15 cellular contexts compared by ENCODE assay signal in the genomic region with DNA sequence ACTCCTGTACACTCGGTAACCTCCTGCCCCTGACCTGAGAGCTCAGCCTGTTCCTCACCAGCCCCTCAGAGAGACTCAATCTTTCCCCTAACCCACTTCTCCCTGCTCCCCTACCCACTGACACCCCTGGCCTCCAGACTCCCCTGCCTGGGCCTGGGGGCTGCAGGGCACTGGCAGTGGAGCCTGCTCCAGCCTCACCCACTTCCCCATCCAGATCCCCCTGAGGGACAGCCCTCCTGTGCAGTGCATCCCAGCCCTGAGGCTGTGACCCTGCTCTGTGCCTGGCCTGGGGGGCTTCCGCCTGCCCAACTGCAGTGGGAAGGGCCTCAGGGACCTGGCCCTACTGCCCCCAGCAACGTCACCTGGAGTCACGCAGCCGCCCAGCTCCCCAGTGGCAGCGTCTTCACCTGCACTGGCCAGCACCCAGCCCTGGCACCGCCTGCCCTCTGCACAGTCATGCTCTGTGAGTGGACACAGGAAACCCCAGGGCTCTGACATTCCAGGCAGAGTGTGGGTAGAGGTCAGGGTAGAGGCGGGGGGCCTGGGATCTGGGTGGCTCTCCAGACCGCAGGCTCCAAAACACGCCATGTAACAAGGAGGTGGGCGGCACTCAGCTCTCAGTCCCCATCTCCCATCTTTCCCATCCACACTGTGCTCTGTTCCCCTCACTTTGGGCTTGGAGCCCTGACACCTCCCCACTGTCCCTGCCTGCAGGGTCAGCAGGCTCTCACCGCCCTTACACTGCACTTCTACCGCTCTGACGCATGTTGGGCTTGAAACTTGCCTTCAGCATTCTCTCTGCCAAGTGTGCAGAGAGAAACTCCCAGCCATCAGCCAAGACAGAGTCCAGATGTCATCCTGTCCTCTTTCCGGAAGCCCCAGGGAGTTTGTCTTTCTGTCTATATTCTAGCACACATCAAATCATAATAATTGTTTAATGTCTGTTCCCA. TPM values are rescaled to one million over a fixed set of nuclear protein-coding genes. Genes with fewer than 3 reads are reported as not detected.
DNase-seq lines count a peak whose midpoint lies in the region; ATAC-seq and TF ChIP-seq lines count a peak whose summit lies in the region.
"Had no signal": no experiment of that assay in that cellular context is flagged by ENCODE, and none has a peak within 500 bp of the region (broad histone marks: within the 10 kb centered on the region; RNA-seq: fewer than 3 reads in every experiment).

No MANE protein-coding gene starts in this region.

- 42% methylated on average over 9 of the region's 15 CpGs for WGBS in suprapubic skin

- H3K27ac ChIP-seq in lower lobe of right lung (no peak overlapping the region), suprapubic skin (peak overlapping the region; percentile 63)

- H3K4me3 Mint-ChIP-seq in endothelial cell (ENCODE audit: unreplicated experiment), result peak overlapping the region; percentile 30
- H3K4me3 Mint-ChIP-seq: activated T-cell treated with anti-CD3 and anti-CD28 coated beads, Interleukin-2, amount 50 U/mL, for 72 hours; HFFc6 had no signal

- TF ChIP-seq CTCF in endothelial cell (IDR thresholded peaks at IDR 0.05; ENCODE audit: unreplicated experiment), result no peak
- no peak for TF ChIP-seq CTCF in lower lobe of right lung (IDR thresholded peaks at IDR 0.05)
- no peak for TF ChIP-seq CTCF in suprapubic skin (IDR thresholded peaks at IDR 0.05)

- no peak for TF ChIP-seq EP300 in suprapubic skin (IDR thresholded peaks at IDR 0.05)

- H3K36me3 ChIP-seq in lower lobe of right lung, result no peaks in the 10 kb centered on the region
- no peaks in the 10 kb centered on the region for H3K36me3 ChIP-seq in suprapubic skin

- intact Hi-C loops in lower lobe of right lung (cut with DNase I), result no loop called here

- H3K27me3 Mint-ChIP-seq in endothelial cell (ENCODE audit: unreplicated experiment), result peaks cover 9% of the 10 kb centered on the region

- H3K4me3 ChIP-seq in lower lobe of right lung (no peak overlapping the region), suprapubic skin (no peak overlapping the region)
- H3K4me3 ChIP-seq: lung had no signal

- no peak for TF ChIP-seq POLR2A in suprapubic skin (IDR thresholded peaks at IDR 0.05)

- H3K27ac Mint-ChIP-seq in endothelial cell (ENCODE audit: unreplicated experiment), result peak overlapping the region; percentile 9
- H3K27ac Mint-ChIP-seq: activated T-cell treated with anti-CD3 and anti-CD28 coated beads, Interleukin-2, amount 50 U/mL, for 72 hours; HFFc6 had no signal

- H3K9me3 ChIP-seq in lower lobe of right lung (no peaks in the 10 kb centered on the region), suprapubic skin (no peaks in the 10 kb centered on the region)
- H3K9me3 ChIP-seq: Caco-2 had no signal

- H3K4me1 ChIP-seq in lower lobe of right lung (no peaks in the 10 kb centered on the region), suprapubic skin (peaks cover 36% of the 10 kb centered on the region)
- H3K4me1 ChIP-seq: Caco-2 had no signal

- peaks cover 15% of the 10 kb centered on the region for H3K36me3 Mint-ChIP-seq in endothelial cell (ENCODE audit: low read depth, unreplicated experiment)

- H3K4me1 Mint-ChIP-seq in endothelial cell (ENCODE audit: unreplicated experiment), result peaks cover 4% of the 10 kb centered on the region

- ATAC-seq in lower lobe of right lung, result peak; percentile 46 to 51
- no peak for ATAC-seq in HG02798 (IDR thresholded peaks at IDR 0.05; ENCODE audit: poor library complexity, unreplicated experiment)
- ATAC-seq in HG02938 (IDR thresholded peaks at IDR 0.05; ENCODE audit: unreplicated experiment), result no peak
- ATAC-seq: activated T-cell treated with anti-CD3 and anti-CD28 coated beads, Interleukin-2, amount 50 U/mL, for 72 hours had no signal

- DNase-seq in NCI-H446 treated with DMSO at 0.1 percent for 48 hours (lab: John Stamatoyannopoulos, UW), result peak; percentile 32
- no peak for DNase-seq in endothelial cell (ENCODE audit: low spot score)
- no peak for DNase-seq in lower lobe of right lung
- DNase-seq in suprapubic skin (ENCODE audit: low spot score in 2 of 2), result no peak
- no peak for DNase-seq in 8988T
- DNase-seq in stimulated activated CD4-positive, alpha-beta T cell treated with anti-CD3 and anti-CD28 coated beads, Interleukin-12 subunit alpha, Interleukin-12 subunit beta, amount 100 ng/mL, for 4 hours, result no peak
- DNase-seq: activated T-cell treated with anti-CD3 and anti-CD28 coated beads, Interleukin-2, amount 50 U/mL, for 72 hours; Caco-2; HFFc6; Karpas-422 had no signal

- no peaks in the 10 kb centered on the region for H3K9me3 Mint-ChIP-seq in endothelial cell (ENCODE audit: unreplicated experiment)
- H3K9me3 Mint-ChIP-seq: activated T-cell treated with anti-CD3 and anti-CD28 coated beads, Interleukin-2, amount 50 U/mL, for 72 hours; HFFc6 had no signal

- H3K27me3 ChIP-seq in lower lobe of right lung (ENCODE audit: low read depth) (no peaks in the 10 kb centered on the region), suprapubic skin (no peaks in the 10 kb centered on the region)

RNA-seq across cellular contexts. Expression of gene VSIG10L2, which starts 5.1 kb away (rescaled TPM):
- total RNA-seq in endothelial cell (ENCODE audit: unreplicated experiment), result not detected
- total RNA-seq in lower lobe of right lung, result not detected
- 10 to 100 TPM in 1 of 4 donors, 1 to 10 TPM in 3; 2.0 to 17.2 (median 6.7) TPM for total RNA-seq in suprapubic skin
- total RNA-seq: activated T-cell treated with anti-CD3 and anti-CD28 coated beads, Interleukin-2, amount 50 U/mL, for 72 hours; bronchial epithelial cell; Caco-2; HFFc6; renal cortical epithelial cell had no signal

RNA-seq across cellular contexts. Expression of gene DDX25, which starts 46.7 kb away (rescaled TPM):
- total RNA-seq in endothelial cell (ENCODE audit: unreplicated experiment) (7.5 TPM), lower lobe of right lung (not detected), suprapubic skin (1 to 10 TPM in 1 of 4 donors, under 1 TPM in 2, not detected in 1; 0.15 to 1.2 (median 0.32) TPM)
- total RNA-seq: bronchial epithelial cell, Caco-2, HFFc6 had no signal

RNA-seq across cellular contexts. Expression of gene PUS3, which starts 48.0 kb away (rescaled TPM):
- total RNA-seq in endothelial cell (ENCODE audit: unreplicated experiment), result 13.1 TPM
- 10.0 TPM for total RNA-seq in lower lobe of right lung
- total RNA-seq in suprapubic skin, result 10 to 100 TPM in 2 of 4 donors, 1 to 10 TPM in 2; 6.0 to 14.9 (median 10.6) TPM

Comparison
In these comparisons a context has a peak if more than half of its experiments do, and no peak if none do; other contexts are left out.
1. ATAC-seq: peak in lower lobe of right lung (2 of 2); none in HG02798 (single experiment) and HG02938 (single experiment).